27 cellular contexts compared by ENCODE assay signal in the genomic region with DNA sequence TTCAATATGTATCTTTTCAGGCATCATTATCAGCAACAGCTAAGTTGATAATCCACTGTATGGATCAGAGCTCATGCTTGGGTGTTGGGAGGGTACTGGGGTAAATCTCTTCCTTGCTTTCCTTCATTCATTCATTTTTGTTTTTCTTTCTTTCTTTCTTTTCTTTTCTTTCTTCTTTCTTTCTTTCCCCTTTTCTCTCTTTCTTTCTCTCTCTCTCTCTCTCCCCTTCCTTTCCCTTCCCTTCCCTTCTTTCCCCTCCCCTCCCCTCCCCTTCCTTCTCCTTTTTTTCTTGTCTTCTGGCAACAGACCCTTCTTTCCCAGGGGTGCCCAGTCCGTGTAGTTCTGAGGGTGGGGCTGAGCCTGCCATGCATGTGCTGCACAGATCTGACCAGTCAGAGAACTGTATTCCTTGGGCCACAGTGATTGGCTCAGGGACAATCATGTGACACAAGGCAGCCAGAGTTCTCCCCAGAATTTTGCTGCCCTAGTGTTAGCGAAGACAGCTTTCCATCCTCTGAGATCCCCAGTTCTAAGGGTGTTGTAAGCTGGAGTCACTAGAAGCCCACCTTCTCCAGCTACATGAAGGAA. TPM values are rescaled to one million over a fixed set of nuclear protein-coding genes. Genes with fewer than 3 reads are reported as not detected.
DNase-seq lines count a peak whose midpoint lies in the region; ATAC-seq and TF ChIP-seq lines count a peak whose summit lies in the region.
"Had no signal": no experiment of that assay in that cellular context is flagged by ENCODE, and none has a peak within 500 bp of the region (broad histone marks: within the 10 kb centered on the region; RNA-seq: fewer than 3 reads in every experiment).

No MANE protein-coding gene starts in this region.

- H3K27me3 ChIP-seq in GM23338 (ENCODE audit: insufficient read depth) = no peaks in the 10 kb centered on the region
- no peaks in the 10 kb centered on the region for H3K27me3 ChIP-seq in CD4-positive, alpha-beta memory T cell (ENCODE audit: insufficient read depth, low read length)
- H3K27me3 ChIP-seq: brain microvascular endothelial cell, left lung, MG63 had no signal

- 0 out of 2 replicates have a peak, but pooled peaks cover 4% of the 10 kb centered on the region for H3K9me2 ChIP-seq in GM23338 (ENCODE audit: insufficient read depth)

- H3K36me3 Mint-ChIP-seq in GM23338 (ENCODE audit: low read depth) = no peaks in the 10 kb centered on the region
- H3K36me3 Mint-ChIP-seq in CD4-positive, alpha-beta memory T cell = no peaks in the 10 kb centered on the region
- H3K36me3 Mint-ChIP-seq: IgD-negative memory B cell, mesothelial cell of epicardium, natural killer cell had no signal

- intact Hi-C loops in CD4-positive, alpha-beta memory T cell (cut with micrococcal nuclease) = no loop called here

- CTCF ChIA-PET in CD4-positive, alpha-beta memory T cell (lab: Charles Lee; ENCODE audit: partially characterized antibody) = interaction anchor here (0.6 to 1.4 kb wide), 2 partner anchors 71 to 271 kb away, joined by 3 to 4 read pairs; no protein-coding TSS in a partner anchor

- no peaks in the 10 kb centered on the region for H3K9me3 Mint-ChIP-seq in GM23338
- no peaks in the 10 kb centered on the region for H3K9me3 Mint-ChIP-seq in CD4-positive, alpha-beta memory T cell
- H3K9me3 Mint-ChIP-seq: activated naive CD4-positive, alpha-beta T cell treated with anti-CD3 and anti-CD28 coated beads for 36 hours; activated T-cell treated with anti-CD3 and anti-CD28 coated beads, Interleukin-2, amount 50 U/mL, for 4 hours; IgD-negative memory B cell; mesothelial cell of epicardium; natural killer cell; stimulated activated naive CD8-positive, alpha-beta T cell treated with anti-CD3 and anti-CD28 coated beads, Interleukin-15, Interleukin-2, amounts not matched to agents 100 ng/mL and 50 ng/mL, for 24 hours had no signal

- H3K9me3 ChIP-seq in CD4-positive, alpha-beta memory T cell (ENCODE audit: control insufficient read depth in 1 of 2, low read length in 2 of 2) = no peaks in the 10 kb centered on the region
- H3K9me3 ChIP-seq: esophagus squamous epithelium, left lung, MG63 had no signal

- no peak overlapping the region for H3K27ac ChIP-seq in GM23338 (ENCODE audit: low read depth)
- H3K27ac ChIP-seq in CD4-positive, alpha-beta memory T cell (ENCODE audit: low read depth, low read length) = no peak overlapping the region
- H3K27ac ChIP-seq: brain microvascular endothelial cell, esophagus squamous epithelium, left lung, parathyroid adenoma had no signal

- DNase-seq in GM12865 (ENCODE audit: low read depth) (peak; percentile 20), GM23338 (ENCODE audit: low spot score) (no peak), SK-N-DZ (ENCODE audit: low spot score) (peak; percentile 40), iPS-NIHi11 (ENCODE audit: low spot score) (peak; percentile 27), SHP77 treated with DMSO at 0.1 percent for 48 hours (lab: John Stamatoyannopoulos, UW) (no peak), NCI-H1930 (lab: John Stamatoyannopoulos, UW) (no peak)
- no peak for DNase-seq in CD4-positive, alpha-beta memory T cell
- DNase-seq: activated CD4-positive, CD25-positive, alpha-beta regulatory T cell treated with anti-CD3 and anti-CD28 coated beads, Interleukin-2, amount 50 U/mL, for 72 hours; activated CD8-positive, alpha-beta T cell treated with anti-CD3 and anti-CD28 coated beads, Interleukin-2, amount 10 ng/mL, durations not matched to agents 7 days and 5 days; activated naive CD4-positive, alpha-beta T cell treated with anti-CD3 and anti-CD28 coated beads for 36 hours; activated T-cell treated with anti-CD3 and anti-CD28 coated beads, Interleukin-2, amount 50 U/mL, for 4 hours; brain microvascular endothelial cell; effector memory CD4-positive, alpha-beta T cell; EL; esophagus squamous epithelium; left lung; MG63; natural killer cell; NCI-H1436 treated with DMSO at 0.1 percent for 48 hours; NCI-H526 treated with DMSO at 0.1 percent for 48 hours; OCI-M1; SW 1271 had no signal

- H3K27ac Mint-ChIP-seq in GM23338 = no peak overlapping the region
- H3K27ac Mint-ChIP-seq in CD4-positive, alpha-beta memory T cell = peak overlapping the region in 3 of 7 donors; percentile 31 to 69 (median 50)
- H3K27ac Mint-ChIP-seq: activated CD8-positive, alpha-beta T cell treated with anti-CD3 and anti-CD28 coated beads, Interleukin-2, amount 10 ng/mL, durations not matched to agents 7 days and 5 days; activated naive CD4-positive, alpha-beta T cell treated with anti-CD3 and anti-CD28 coated beads for 36 hours; stimulated activated naive CD8-positive, alpha-beta T cell treated with anti-CD3 and anti-CD28 coated beads, Interleukin-15, Interleukin-2, amounts not matched to agents 100 ng/mL and 50 ng/mL, for 24 hours had no signal

- POLR2A ChIA-PET in CD4-positive, alpha-beta memory T cell (lab: Charles Lee; ENCODE audit: partially characterized antibody) = no interaction called here

- TF ChIP-seq CTCF in GM12865 (IDR thresholded peaks at IDR 0.05; ENCODE audit: insufficient read depth, low read depth, low read length, missing control alignments) (no peak), GM23338 (conservative IDR thresholded peaks at IDR 0.05; ENCODE audit: low read depth in 2 of 2) (no peak)

- H4K20me1 ChIP-seq in GM23338 (replicated peaks; ENCODE audit: insufficient read depth) = no peaks in the 10 kb centered on the region

- H3F3A ChIP-seq in GM23338 (replicated peaks; ENCODE audit: low read depth) = no peaks in the 10 kb centered on the region

- H3K4me1 Mint-ChIP-seq in GM23338 = peaks cover 18% of the 10 kb centered on the region
- H3K4me1 Mint-ChIP-seq in CD4-positive, alpha-beta memory T cell = peaks cover 14 to 29% (median 21%) of the 10 kb centered on the region in 4 donors

- no peak overlapping the region for H3K4me3 ChIP-seq in GM12865 (ENCODE audit: low read depth, low read length)
- H3K4me3 ChIP-seq in GM23338 = no peak overlapping the region
- no peak overlapping the region for H3K4me3 ChIP-seq in CD4-positive, alpha-beta memory T cell (ENCODE audit: low read length in 2 of 2)
- H3K4me3 ChIP-seq: esophagus squamous epithelium, left lung, MG63 had no signal

- H3K4me1 ChIP-seq in GM23338 (ENCODE audit: insufficient read depth) = no peaks in the 10 kb centered on the region
- H3K4me1 ChIP-seq in CD4-positive, alpha-beta memory T cell (ENCODE audit: insufficient read depth, low read length) = peaks cover 10% of the 10 kb centered on the region
- H3K4me1 ChIP-seq: left lung, parathyroid adenoma had no signal

- peak overlapping the region; percentile 69; the same call in 1 of the 2 replicates for H2AFZ ChIP-seq in GM23338
- H2AFZ ChIP-seq: parathyroid adenoma had no signal

- no peaks in the 10 kb centered on the region for H3K79me2 ChIP-seq in GM23338 (replicated peaks; ENCODE audit: insufficient read depth)
- H3K79me2 ChIP-seq: parathyroid adenoma had no signal

- no peak overlapping the region for H3K4me2 ChIP-seq in GM23338

- H3K4me3 Mint-ChIP-seq in GM23338 = no peak overlapping the region
- H3K4me3 Mint-ChIP-seq in CD4-positive, alpha-beta memory T cell = no peak overlapping the region
- H3K4me3 Mint-ChIP-seq: activated CD8-positive, alpha-beta T cell treated with anti-CD3 and anti-CD28 coated beads, Interleukin-2, amount 10 ng/mL, durations not matched to agents 7 days and 5 days; activated naive CD4-positive, alpha-beta T cell treated with anti-CD3 and anti-CD28 coated beads for 36 hours; activated T-cell treated with anti-CD3 and anti-CD28 coated beads, Interleukin-2, amount 50 U/mL, for 4 hours; mesothelial cell of epicardium; natural killer cell; stimulated activated naive CD8-positive, alpha-beta T cell treated with anti-CD3 and anti-CD28 coated beads, Interleukin-15, Interleukin-2, amounts not matched to agents 100 ng/mL and 50 ng/mL, for 24 hours had no signal

- H3K27me3 Mint-ChIP-seq in GM23338 (ENCODE audit: insufficient read depth, low read depth, poor library complexity) = no peaks in the 10 kb centered on the region
- H3K27me3 Mint-ChIP-seq in CD4-positive, alpha-beta memory T cell = no peaks in the 10 kb centered on the region
- H3K27me3 Mint-ChIP-seq: stimulated activated naive CD8-positive, alpha-beta T cell treated with anti-CD3 and anti-CD28 coated beads, Interleukin-15, Interleukin-2, amounts not matched to agents 100 ng/mL and 50 ng/mL, for 24 hours had no signal

- ATAC-seq in GM23338 = no peak; the same call in 2 of the 3 replicates
- ATAC-seq: activated CD8-positive, alpha-beta T cell treated with anti-CD3 and anti-CD28 coated beads, Interleukin-2, amount 10 ng/mL, durations not matched to agents 7 days and 5 days; activated T-cell treated with anti-CD3 and anti-CD28 coated beads, Interleukin-2, amount 50 U/mL, for 4 hours; left lung; natural killer cell; sciatic nerve had no signal

- no peaks in the 10 kb centered on the region for H3K36me3 ChIP-seq in GM23338 (ENCODE audit: insufficient read depth)
- no peaks in the 10 kb centered on the region for H3K36me3 ChIP-seq in CD4-positive, alpha-beta memory T cell (ENCODE audit: insufficient read depth, low read length)
- H3K36me3 ChIP-seq: brain microvascular endothelial cell, esophagus squamous epithelium, left lung, MG63 had no signal

TF ChIP-seq in GM23338, 12 proteins besides CTCF, POLR2A, EP300 and RAD21 (continues in another document):
- no peak for TF ChIP-seq JUNB (IDR thresholded peaks at IDR 0.05; ENCODE audit: unreplicated experiment)

RNA-seq across cellular contexts. Expression of a gene that starts 25.5 kb away (rescaled TPM):
- total RNA-seq in GM23338 (2014; rRNA removed; shearing (Covaris generic)) = 86.0 and 93.0 TPM in 2 replicates
- 149 and 211 TPM in 2 replicates for polyA plus RNA-seq in GM23338 (2016; fragmentation: Nextera tagmentation; extraction: Ambion mirVana)
- polyA plus RNA-seq in SK-N-DZ (2014; cell fraction: cytosol; rRNA removed) = 102 TPM in 2 replicates
- polyA plus RNA-seq in SK-N-DZ (2014; cell fraction: nucleus; rRNA removed) = 74.8 and 92.0 TPM in 2 replicates
- total RNA-seq in CD4-positive, alpha-beta memory T cell = 10 to 100 TPM; 86.6 to 97.7 TPM
- polyA plus RNA-seq in CD4-positive, alpha-beta memory T cell = 10 to 100 TPM; 18.1 to 67.3 TPM

Comparison
In these comparisons a context has a peak if more than half of its experiments do, and no peak if none do; other contexts are left out.
1. DNase-seq: peak in GM12865 (single experiment), SK-N-DZ (single experiment) and iPS-NIHi11 (single experiment); none in GM23338 (single experiment), CD4-positive, alpha-beta memory T cell (0 of 5), SHP77 treated with DMSO at 0.1 percent for 48 hours (single experiment) and NCI-H1930 (0 of 2).